ENCODE assay signal across 2 cellular contexts in the genomic region with DNA sequence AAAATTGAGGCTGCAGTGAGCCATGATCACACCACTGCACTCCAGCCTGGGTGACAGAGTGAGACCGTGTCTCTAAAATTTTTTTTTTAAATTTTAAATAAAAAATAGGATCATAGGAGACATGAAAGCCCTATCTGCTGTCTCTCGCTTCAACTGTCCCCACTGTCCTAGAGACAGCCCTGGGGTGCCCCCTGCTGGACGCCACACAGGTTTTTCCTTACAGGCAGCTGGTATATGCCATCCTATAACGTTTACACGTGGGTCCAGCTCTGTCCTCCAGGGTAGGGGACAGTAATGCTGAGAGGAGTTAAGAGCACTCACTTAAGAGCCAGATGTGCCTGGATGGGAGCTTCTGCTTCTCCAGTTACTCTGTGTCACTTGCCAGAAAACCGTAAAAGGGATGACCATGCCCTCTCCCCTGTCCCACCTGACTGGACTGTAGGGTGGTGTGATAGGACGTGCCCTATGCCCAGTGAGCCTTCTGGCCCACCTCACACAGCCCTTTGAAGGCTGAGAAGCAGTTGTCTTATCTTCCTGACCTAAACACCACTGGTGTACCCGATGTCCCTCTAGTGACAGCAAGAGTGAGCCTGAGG.
TF ChIP-seq lines count a peak whose summit lies in the region.

No MANE protein-coding gene starts in this region.

TF ChIP-seq in A549, 52 proteins besides CTCF, POLR2A, EP300 and RAD21:
- no peak for TF ChIP-seq ZC3H11A (IDR thresholded peaks at IDR 0.05)
- peak; percentile 52 for TF ChIP-seq SMC3 (IDR thresholded peaks at IDR 0.05)

TF ChIP-seq in HepG2, 621 proteins besides CTCF, POLR2A, EP300 and RAD21:
- TF ChIP-seq, protein P1, sequence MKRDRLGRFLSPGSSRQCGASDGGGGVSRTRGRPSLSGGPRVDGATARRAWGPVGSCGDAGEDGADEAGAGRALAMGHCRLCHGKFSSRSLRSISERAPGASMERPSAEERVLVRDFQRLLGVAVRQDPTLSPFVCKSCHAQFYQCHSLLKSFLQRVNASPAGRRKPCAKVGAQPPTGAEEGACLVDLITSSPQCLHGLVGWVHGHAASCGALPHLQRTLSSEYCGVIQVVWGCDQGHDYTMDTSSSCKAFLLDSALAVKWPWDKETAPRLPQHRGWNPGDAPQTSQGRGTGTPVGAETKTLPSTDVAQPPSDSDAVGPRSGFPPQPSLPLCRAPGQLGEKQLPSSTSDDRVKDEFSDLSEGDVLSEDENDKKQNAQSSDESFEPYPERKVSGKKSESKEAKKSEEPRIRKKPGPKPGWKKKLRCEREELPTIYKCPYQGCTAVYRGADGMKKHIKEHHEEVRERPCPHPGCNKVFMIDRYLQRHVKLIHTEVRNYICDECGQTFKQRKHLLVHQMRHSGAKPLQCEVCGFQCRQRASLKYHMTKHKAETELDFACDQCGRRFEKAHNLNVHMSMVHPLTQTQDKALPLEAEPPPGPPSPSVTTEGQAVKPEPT (CRISPR knock-in tag; IDR thresholded peaks at IDR 0.05; ENCODE audit: low read depth), result no peak
- TF ChIP-seq, protein P2, sequence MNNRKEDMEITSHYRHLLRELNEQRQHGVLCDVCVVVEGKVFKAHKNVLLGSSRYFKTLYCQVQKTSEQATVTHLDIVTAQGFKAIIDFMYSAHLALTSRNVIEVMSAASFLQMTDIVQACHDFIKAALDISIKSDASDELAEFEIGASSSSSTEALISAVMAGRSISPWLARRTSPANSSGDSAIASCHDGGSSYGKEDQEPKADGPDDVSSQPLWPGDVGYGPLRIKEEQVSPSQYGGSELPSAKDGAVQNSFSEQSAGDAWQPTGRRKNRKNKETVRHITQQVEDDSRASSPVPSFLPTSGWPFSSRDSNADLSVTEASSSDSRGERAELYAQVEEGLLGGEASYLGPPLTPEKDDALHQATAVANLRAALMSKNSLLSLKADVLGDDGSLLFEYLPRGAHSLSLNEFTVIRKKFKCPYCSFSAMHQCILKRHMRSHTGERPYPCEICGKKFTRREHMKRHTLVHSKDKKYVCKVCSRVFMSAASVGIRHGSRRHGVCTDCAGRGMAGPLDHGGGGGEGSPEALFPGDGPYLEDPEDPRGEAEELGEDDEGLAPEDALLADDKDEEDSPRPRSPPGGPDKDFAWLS (CRISPR knock-in tag; IDR thresholded peaks at IDR 0.05; ENCODE audit: borderline replicate concordance), result no peak
- TF ChIP-seq KLF12 (CRISPR knock-in tag; IDR thresholded peaks at IDR 0.05; ENCODE audit: borderline replicate concordance), result no peak
- TF ChIP-seq SMC3 (IDR thresholded peaks at IDR 0.05; ENCODE audit: low read length), result peak; percentile 50; the same call in 1 of the 2 replicates
- no peak for TF ChIP-seq ZNF615 (CRISPR knock-in tag; IDR thresholded peaks at IDR 0.05; ENCODE audit: borderline replicate concordance)
- no peak for TF ChIP-seq ZNF652 (CRISPR knock-in tag; IDR thresholded peaks at IDR 0.05; ENCODE audit: borderline replicate concordance, low read depth)
- no peak for TF ChIP-seq ELF1 (CRISPR knock-in tag; IDR thresholded peaks at IDR 0.05)
- TF ChIP-seq PAWR (CRISPR knock-in tag; IDR thresholded peaks at IDR 0.05; ENCODE audit: borderline replicate concordance), result no peak
- peak; percentile 36; the same call in 1 of the 2 replicates for TF ChIP-seq SSRP1 (CRISPR knock-in tag; IDR thresholded peaks at IDR 0.05)
- no peak for TF ChIP-seq ZNF660 (CRISPR knock-in tag; IDR thresholded peaks at IDR 0.05; ENCODE audit: borderline replicate concordance, low read depth)
- TF ChIP-seq, protein P3, sequence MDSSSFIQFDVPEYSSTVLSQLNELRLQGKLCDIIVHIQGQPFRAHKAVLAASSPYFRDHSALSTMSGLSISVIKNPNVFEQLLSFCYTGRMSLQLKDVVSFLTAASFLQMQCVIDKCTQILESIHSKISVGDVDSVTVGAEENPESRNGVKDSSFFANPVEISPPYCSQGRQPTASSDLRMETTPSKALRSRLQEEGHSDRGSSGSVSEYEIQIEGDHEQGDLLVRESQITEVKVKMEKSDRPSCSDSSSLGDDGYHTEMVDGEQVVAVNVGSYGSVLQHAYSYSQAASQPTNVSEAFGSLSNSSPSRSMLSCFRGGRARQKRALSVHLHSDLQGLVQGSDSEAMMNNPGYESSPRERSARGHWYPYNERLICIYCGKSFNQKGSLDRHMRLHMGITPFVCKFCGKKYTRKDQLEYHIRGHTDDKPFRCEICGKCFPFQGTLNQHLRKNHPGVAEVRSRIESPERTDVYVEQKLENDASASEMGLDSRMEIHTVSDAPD (CRISPR knock-in tag; IDR thresholded peaks at IDR 0.05), result no peak
- TF ChIP-seq KDM5A (IDR thresholded peaks at IDR 0.05; ENCODE audit: borderline replicate concordance, low read length), result no peak
- no peak for TF ChIP-seq ASH2L (IDR thresholded peaks at IDR 0.05; ENCODE audit: insufficient read length, low read depth, low read length)
- TF ChIP-seq RBFOX2 (IDR thresholded peaks at IDR 0.05; ENCODE audit: low read depth, low read length), result 0 out of 2 replicates have a peak, but pooled peaks have one; percentile 36
- TF ChIP-seq, protein P4, sequence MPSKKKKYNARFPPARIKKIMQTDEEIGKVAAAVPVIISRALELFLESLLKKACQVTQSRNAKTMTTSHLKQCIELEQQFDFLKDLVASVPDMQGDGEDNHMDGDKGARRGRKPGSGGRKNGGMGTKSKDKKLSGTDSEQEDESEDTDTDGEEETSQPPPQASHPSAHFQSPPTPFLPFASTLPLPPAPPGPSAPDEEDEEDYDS (CRISPR knock-in tag; IDR thresholded peaks at IDR 0.05), result no peak
- TF ChIP-seq, protein P5, sequence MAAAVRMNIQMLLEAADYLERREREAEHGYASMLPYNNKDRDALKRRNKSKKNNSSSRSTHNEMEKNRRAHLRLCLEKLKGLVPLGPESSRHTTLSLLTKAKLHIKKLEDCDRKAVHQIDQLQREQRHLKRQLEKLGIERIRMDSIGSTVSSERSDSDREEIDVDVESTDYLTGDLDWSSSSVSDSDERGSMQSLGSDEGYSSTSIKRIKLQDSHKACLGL (CRISPR knock-in tag; IDR thresholded peaks at IDR 0.05), result no peak
- no peak for TF ChIP-seq RARA (CRISPR knock-in tag; IDR thresholded peaks at IDR 0.05)
- TF ChIP-seq MXI1 (IDR thresholded peaks at IDR 0.05; ENCODE audit: borderline replicate concordance, low read depth, low read length), result peak; percentile 36; the same call in 1 of the 3 replicates
- TF ChIP-seq ZNF552 (CRISPR knock-in tag; IDR thresholded peaks at IDR 0.05; ENCODE audit: borderline replicate concordance), result no peak
- TF ChIP-seq, protein P6, sequence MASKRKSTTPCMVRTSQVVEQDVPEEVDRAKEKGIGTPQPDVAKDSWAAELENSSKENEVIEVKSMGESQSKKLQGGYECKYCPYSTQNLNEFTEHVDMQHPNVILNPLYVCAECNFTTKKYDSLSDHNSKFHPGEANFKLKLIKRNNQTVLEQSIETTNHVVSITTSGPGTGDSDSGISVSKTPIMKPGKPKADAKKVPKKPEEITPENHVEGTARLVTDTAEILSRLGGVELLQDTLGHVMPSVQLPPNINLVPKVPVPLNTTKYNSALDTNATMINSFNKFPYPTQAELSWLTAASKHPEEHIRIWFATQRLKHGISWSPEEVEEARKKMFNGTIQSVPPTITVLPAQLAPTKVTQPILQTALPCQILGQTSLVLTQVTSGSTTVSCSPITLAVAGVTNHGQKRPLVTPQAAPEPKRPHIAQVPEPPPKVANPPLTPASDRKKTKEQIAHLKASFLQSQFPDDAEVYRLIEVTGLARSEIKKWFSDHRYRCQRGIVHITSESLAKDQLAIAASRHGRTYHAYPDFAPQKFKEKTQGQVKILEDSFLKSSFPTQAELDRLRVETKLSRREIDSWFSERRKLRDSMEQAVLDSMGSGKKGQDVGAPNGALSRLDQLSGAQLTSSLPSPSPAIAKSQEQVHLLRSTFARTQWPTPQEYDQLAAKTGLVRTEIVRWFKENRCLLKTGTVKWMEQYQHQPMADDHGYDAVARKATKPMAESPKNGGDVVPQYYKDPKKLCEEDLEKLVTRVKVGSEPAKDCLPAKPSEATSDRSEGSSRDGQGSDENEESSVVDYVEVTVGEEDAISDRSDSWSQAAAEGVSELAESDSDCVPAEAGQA (IDR thresholded peaks at IDR 0.05; ENCODE audit: low read depth), result no peak
- TF ChIP-seq, protein P6 (CRISPR knock-in tag; IDR thresholded peaks at IDR 0.05; ENCODE audit: borderline replicate concordance), result no peak
- peak; percentile 52 for TF ChIP-seq XRCC5 (optimal IDR thresholded peaks at IDR 0.05; ENCODE audit: low read length)
- peak; percentile 71 for TF ChIP-seq STAG1 (CRISPR knock-in tag; IDR thresholded peaks at IDR 0.05)
TF ChIP-seq in HepG2: peak in this region for 6.
